Comparison of ENCODE assay signal across 19 cellular contexts in genomic region chr1:16239972-16240491, GRCh38.
"Had no signal": no experiment of that assay in that cellular context is flagged by ENCODE, and none has a peak within 500 bp of the region (broad histone marks: within the 10 kb centered on the region; RNA-seq: fewer than 3 reads in every experiment).

No MANE protein-coding gene starts in this region.

- H3K27me3 Mint-ChIP-seq: naive B cell had no signal

- H3K9me3 ChIP-seq: gastroesophageal sphincter, heart left ventricle, right atrium auricular region, tibial nerve had no signal

- H3K9me3 Mint-ChIP-seq: activated T-helper 2 cell treated with anti-CD3 and anti-CD28 coated beads, Interferon-gamma antibody, Interleukin-2, Interleukin-4, amounts not matched to agents 10 μg/mL and 5 μg/mL and 100 μg/mL, durations not matched to agents 14 hours and 24 hours and 36 hours; mesothelial cell of epicardium; naive B cell had no signal

- H3K27ac ChIP-seq: gastroesophageal sphincter, heart left ventricle, right atrium auricular region, tibial nerve, WERI-Rb-1 had no signal

- H3K4me3 Mint-ChIP-seq: mesothelial cell of epicardium had no signal

- ATAC-seq: gastroesophageal sphincter, heart left ventricle had no signal

- DNase-seq: activated CD4-positive, alpha-beta T cell treated with anti-CD3 and anti-CD28 coated beads, Interleukin-2, amount 50 U/mL, for 1 hour; activated CD4-positive, CD25-positive, alpha-beta regulatory T cell treated with anti-CD3 and anti-CD28 coated beads, Interleukin-2, amount 50 U/mL, for 72 hours; activated naive CD4-positive, alpha-beta T cell treated with Interleukin-2 at 50 U/mL for 16 hours; amniotic stem cell; caudate nucleus; heart left ventricle; hypothalamus; naive B cell; occipital lobe; stimulated activated CD4-positive, alpha-beta T cell treated with anti-CD3 and anti-CD28 coated beads, Interleukin-15, amount 100 ng/mL, for 24 hours; stimulated activated CD4-positive, alpha-beta T cell treated with anti-CD3 and anti-CD28 coated beads, Interleukin-2, amount 100 ng/mL, for 24 hours; stimulated activated naive CD4-positive, alpha-beta T cell treated with Interleukin-2 at 50 U/mL for 16 hours; T1000; WERI-Rb-1 had no signal

- H3K36me3 Mint-ChIP-seq: mesothelial cell of epicardium, naive B cell had no signal

- H3K36me3 ChIP-seq: heart left ventricle, right atrium auricular region, tibial nerve, WERI-Rb-1 had no signal

- H3K27ac Mint-ChIP-seq: activated T-helper 2 cell treated with anti-CD3 and anti-CD28 coated beads, Interferon-gamma antibody, Interleukin-2, Interleukin-4, amounts not matched to agents 10 μg/mL and 5 μg/mL and 100 μg/mL, durations not matched to agents 14 hours and 24 hours and 36 hours; mesothelial cell of epicardium had no signal

- H3K27me3 ChIP-seq: gastroesophageal sphincter, heart left ventricle, right atrium auricular region, tibial nerve had no signal

- H3K4me3 ChIP-seq: gastroesophageal sphincter, heart left ventricle, right atrium auricular region, tibial nerve had no signal
